ENCODE assay signal across 12 cellular contexts in the genomic region with DNA sequence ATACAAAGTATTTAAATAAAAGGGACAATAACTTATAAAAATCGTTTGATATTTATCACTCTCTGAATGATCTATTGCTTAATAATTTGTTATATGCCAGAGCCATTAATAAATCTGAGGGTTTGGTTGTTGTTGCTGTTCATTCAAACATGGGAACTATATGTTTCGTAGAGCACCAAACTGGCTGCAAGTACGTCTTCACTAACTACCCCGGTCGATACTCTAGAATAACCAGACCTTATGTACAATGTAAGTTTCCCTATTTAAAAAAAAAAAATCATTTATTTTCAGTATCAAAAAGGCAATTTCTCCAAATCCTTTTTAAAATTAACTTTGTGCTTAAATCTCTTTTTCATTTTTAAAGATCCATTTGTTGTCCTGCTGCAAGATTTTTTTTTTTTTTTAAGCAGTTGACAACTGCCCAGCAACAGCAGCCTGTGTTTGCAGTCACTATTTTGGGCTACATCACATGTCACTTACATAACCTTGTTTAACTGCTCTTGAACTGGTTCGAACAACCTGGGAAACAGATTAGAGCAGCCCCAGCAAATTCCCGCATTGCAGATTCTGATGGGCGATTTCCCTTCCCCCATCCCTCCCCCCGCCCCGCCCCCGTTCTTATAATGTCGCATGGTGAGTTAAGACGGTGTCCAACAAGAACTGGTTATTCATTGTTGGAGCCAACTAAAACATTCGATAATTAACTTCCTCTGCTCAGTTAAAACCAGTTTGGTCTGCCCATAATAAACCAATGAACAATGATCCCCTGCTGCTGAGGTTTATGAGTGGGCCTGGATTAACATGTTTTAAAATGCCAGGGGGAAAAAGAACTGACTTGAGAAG.
DNase-seq lines count a peak whose midpoint lies in the region; TF ChIP-seq lines count a peak whose summit lies in the region.
"Had no signal": no experiment of that assay in that cellular context is flagged by ENCODE, and none has a peak within 500 bp of the region (broad histone marks: within the 10 kb centered on the region; RNA-seq: fewer than 3 reads in every experiment).

No MANE protein-coding gene starts in this region.

- in situ Hi-C loops in HAP-1 (cut with MboI; ENCODE audit: low sequenced_read_pairs) = no loop called here

- H3K4me1 ChIP-seq in HAP-1 = peaks cover 31% of the 10 kb centered on the region
- H3K4me1 ChIP-seq in BE2C = peaks cover 10% of the 10 kb centered on the region

- H3K36me3 ChIP-seq in HAP-1 (replicated peaks) (no peaks in the 10 kb centered on the region), BE2C (no peaks in the 10 kb centered on the region)

- H3K9me3 ChIP-seq in HAP-1 (no peaks in the 10 kb centered on the region), BE2C (no peaks in the 10 kb centered on the region)

- H3K27me3 ChIP-seq in HAP-1 (ENCODE audit: low read depth) = no peaks in the 10 kb centered on the region
- H3K27me3 ChIP-seq in BE2C = no peaks in the 10 kb centered on the region

- DNase-seq in HAP-1 (ENCODE audit: low spot score in 2 of 2) (peak; percentile 51 to 86), iPS-NIHi11 (ENCODE audit: low spot score) (peak; percentile 41), retinal pigment epithelial cell (ENCODE audit: low read depth) (peak; percentile 72), GOT3 (lab: John Stamatoyannopoulos, UW) (no peak), BE2C (no peak)
- no peak for DNase-seq in stimulated activated CD4-positive, alpha-beta T cell treated with anti-CD3 and anti-CD28 coated beads, Interleukin-4, amount 100 ng/mL, for 1 hour
- DNase-seq in activated naive CD4-positive, alpha-beta T cell treated with Interleukin-2 at 50 U/mL for 16 hours = no peak
- DNase-seq: activated T-cell treated with anti-CD3 and anti-CD28 coated beads, Interleukin-2, amount 50 U/mL, for 1 hour; NCI-H1092 treated with DMSO at 0.1 percent for 48 hours; PC-9 had no signal

- TF ChIP-seq CTCF in retinal pigment epithelial cell (conservative IDR thresholded peaks at IDR 0.05; ENCODE audit: low read depth, low read length) = no peak
- TF ChIP-seq CTCF in BE2C (IDR thresholded peaks at IDR 0.05; ENCODE audit: low read depth, low read length) = no peak

- peak overlapping the region; percentile 69 for H3K27ac ChIP-seq in angular gyrus (ENCODE audit: low read depth, low read length)
- H3K27ac ChIP-seq: PC-9 had no signal

- H3K4me3 ChIP-seq in HAP-1 = no peak overlapping the region
- no peak overlapping the region for H3K4me3 ChIP-seq in retinal pigment epithelial cell (ENCODE audit: low read length)
- H3K4me3 ChIP-seq in BE2C (ENCODE audit: low read depth, low read length) = no peak overlapping the region
- H3K4me3 ChIP-seq: PC-9, smooth muscle cell had no signal

Comparison
In these comparisons a context has a peak if more than half of its experiments do, and no peak if none do; other contexts are left out.
1. DNase-seq: peak in HAP-1 (2 of 2), iPS-NIHi11 (single experiment) and retinal pigment epithelial cell (single experiment); none in stimulated activated CD4-positive, alpha-beta T cell treated with anti-CD3 and anti-CD28 coated beads, Interleukin-4, amount 100 ng/mL, for 1 hour (single experiment), GOT3 (single experiment), activated naive CD4-positive, alpha-beta T cell treated with Interleukin-2 at 50 U/mL for 16 hours (single experiment) and BE2C (single experiment).